2 cellular contexts compared by ENCODE assay signal in genomic region chr7:128406147-128406985, GRCh38.
TF ChIP-seq lines count a peak whose summit lies in the region.

No MANE protein-coding gene starts in this region.

TF ChIP-seq in A549, 52 proteins besides CTCF, POLR2A, EP300 and RAD21:
- TF ChIP-seq MAX (IDR thresholded peaks at IDR 0.05), result no peak

TF ChIP-seq in HCT116, 20 proteins besides CTCF, POLR2A, EP300 and RAD21:
- TF ChIP-seq ZBTB33 (IDR thresholded peaks at IDR 0.05; ENCODE audit: extremely low read depth, insufficient replicate concordance, low read length) (no peak), SRF (IDR thresholded peaks at IDR 0.05; ENCODE audit: low read depth) (no peak), MAX (IDR thresholded peaks at IDR 0.05) (no peak), POLR2AphosphoS5 (IDR thresholded peaks at IDR 0.05; ENCODE audit: low read depth, low read length) (no peak), EGR1 (IDR thresholded peaks at IDR 0.05; ENCODE audit: low read depth) (no peak), ELF1 (IDR thresholded peaks at IDR 0.05; ENCODE audit: borderline replicate concordance, low read depth) (no peak), JUND (IDR thresholded peaks at IDR 0.05) (no peak)
